ENCODE assay signal across 8 cellular contexts in genomic region chr16:70523621-70524405, GRCh38. TPM values are rescaled to one million over a fixed set of nuclear protein-coding genes. Genes with fewer than 3 reads are reported as not detected.
DNase-seq lines count a peak whose midpoint lies in the region; FAIRE-seq and TF ChIP-seq lines count a peak whose summit lies in the region.

Gene SF3B3, plus strand, starts transcription at chr16:70523816. Its CDS starts 2,841 bp downstream, at chr16:70526657.

- peak within 1 kb of the TSS; percentile 96 for H3K27ac Mint-ChIP-seq in HFFc6

- peaks cover 42% of the 10 kb centered on the region for H3K36me3 Mint-ChIP-seq in HFFc6 (ENCODE audit: low read depth)

- no peak for FAIRE-seq in D721Med (lab: Jason Lieb, UNC)

- peak within 1 kb of the TSS; percentile 100 for H3K4me3 ChIP-seq in retinal pigment epithelial cell (ENCODE audit: low read length)

- peaks cover 10% of the 10 kb centered on the region for H3K27me3 Mint-ChIP-seq in HFFc6 (ENCODE audit: insufficient read depth)

- TF ChIP-seq CTCF in HFFc6 (IDR thresholded peaks at IDR 0.05) (no peak), retinal pigment epithelial cell (conservative IDR thresholded peaks at IDR 0.05; ENCODE audit: low read depth, low read length) (no peak), D721Med (IDR thresholded peaks at IDR 0.05; ENCODE audit: insufficient read depth, missing control alignments) (no peak)

- peak within 1 kb of the TSS; percentile 96 for H3K4me3 Mint-ChIP-seq in HFFc6

- peak; percentile 34 for DNase-seq in GDM1 (lab: John Stamatoyannopoulos, UW)
- DNase-seq in HFFc6 = peak; percentile 17
- peak; percentile 81 for DNase-seq in NCI-H1436 (lab: John Stamatoyannopoulos, UW)
- peak; percentile 80 for DNase-seq in astrocyte of the hippocampus (ENCODE audit: low read depth, low spot score)
- DNase-seq in hypothalamus (lab: John Stamatoyannopoulos, UW) = peak in 50 of 51 donors; percentile 15 to 95 (median 66)
- no peak for DNase-seq in retinal pigment epithelial cell (ENCODE audit: low read depth)
- DNase-seq in D721Med (ENCODE audit: insufficient read length, low spot score) = no peak

- intact Hi-C loops in T-helper 2 cell treated with Interferon-gamma antibody and Interleukin-4, amounts not matched to agents 100 ng/mL and 5 ng/mL, for 36 hours (cut with micrococcal nuclease) = loop anchor here (1.0 to 10.0 kb wide), 10 partner anchors 15 to 957 kb away; partner anchors contain the start of genes AARS1, DDX19A, EXOSC6 and FCSK

- H3K4me1 Mint-ChIP-seq in HFFc6 (ENCODE audit: low read depth) = peaks cover 59% of the 10 kb centered on the region

- H3K9me3 Mint-ChIP-seq in HFFc6 = no peaks in the 10 kb centered on the region

RNA-seq across cellular contexts. Expression of gene SF3B3, which starts in this region (rescaled TPM):
- 100 to 1,000 TPM; 289 to 358 (median 312) TPM for total RNA-seq in HFFc6 (2021; fragmentation: NEBNext Ultra II Directional; extraction: Animal tissue kit (Norgen Biotek cat#: 25700))
- total RNA-seq in T-helper 2 cell treated with Interferon-gamma antibody and Interleukin-4, amounts not matched to agents 100 ng/mL and 5 ng/mL, for 36 hours = 441 and 453 TPM in 2 replicates

Comparison
In these comparisons a context has a peak if more than half of its experiments do, and no peak if none do; other contexts are left out.
1. DNase-seq: peak in GDM1 (single experiment), HFFc6 (single experiment), NCI-H1436 (single experiment), astrocyte of the hippocampus (single experiment) and hypothalamus (50 of 51); none in retinal pigment epithelial cell (single experiment) and D721Med (single experiment).